Comparison of ENCODE assay signal across 9 cellular contexts in the genomic region with DNA sequence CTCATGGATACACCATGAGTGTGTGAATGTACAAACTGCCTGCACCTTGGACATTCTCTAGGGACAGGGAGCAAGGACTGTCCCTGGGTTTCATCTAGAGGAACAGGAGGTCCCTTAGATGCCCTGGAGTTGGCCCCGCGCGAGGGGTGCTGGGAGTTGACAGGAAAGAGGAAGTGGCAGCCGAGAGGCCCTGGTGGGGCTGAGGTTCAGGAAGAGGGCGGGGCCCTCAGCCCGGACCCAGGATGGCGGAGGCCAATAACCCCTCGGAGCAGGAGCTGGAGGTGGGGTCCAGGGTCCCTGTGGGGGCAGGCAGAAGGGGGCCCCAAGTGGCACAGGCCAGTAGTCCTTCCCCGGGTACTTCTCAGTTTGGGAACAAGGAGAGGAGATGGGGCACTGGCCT. TPM values are rescaled to one million over a fixed set of nuclear protein-coding genes. Genes with fewer than 3 reads are reported as not detected.
DNase-seq lines count a peak whose midpoint lies in the region; ATAC-seq and TF ChIP-seq lines count a peak whose summit lies in the region.
"Had no signal": no experiment of that assay in that cellular context is flagged by ENCODE, and none has a peak within 500 bp of the region (broad histone marks: within the 10 kb centered on the region; RNA-seq: fewer than 3 reads in every experiment).

No MANE protein-coding gene starts in this region.

- H3K4me3 Mint-ChIP-seq in neural crest cell, result no peak overlapping the region

- peak in 1 of 2 donors; percentile 49 for TF ChIP-seq EP300 in tibial nerve (IDR thresholded peaks at IDR 0.05)

- DNase-seq in activated CD4-positive, CD25-positive, alpha-beta regulatory T cell treated with anti-CD3 and anti-CD28 coated beads, Interleukin-2, amount 50 U/mL, for 72 hours, result peak; percentile 79
- peak; percentile 44 for DNase-seq in dermis blood vessel endothelial cell
- no peak for DNase-seq in neural crest cell (ENCODE audit: low read depth, low spot score)
- DNase-seq in tibial nerve (ENCODE audit: low spot score in 2 of 2), result peak; percentile 33 to 55
- DNase-seq in islet precursor cell, result no peak
- DNase-seq in iPS-NIHi7 (ENCODE audit: extremely low spot score), result no peak

- no peak for TF ChIP-seq POLR2A in tibial nerve (IDR thresholded peaks at IDR 0.05)

- H3K4me1 ChIP-seq in tibial nerve, result peaks cover 0 to 53% (median 27%) of the 10 kb centered on the region in 4 donors

- H3K4me3 ChIP-seq in tibial nerve, result peak overlapping the region in 3 of 4 donors; percentile 19 to 46 (median 33)

- no peaks in the 10 kb centered on the region for H3K9me3 Mint-ChIP-seq in neural crest cell

- no peaks in the 10 kb centered on the region for H3K27me3 Mint-ChIP-seq in neural crest cell (ENCODE audit: low read depth)

- peaks cover 10% of the 10 kb centered on the region for H3K4me1 Mint-ChIP-seq in neural crest cell

- H3K27ac Mint-ChIP-seq in neural crest cell (ENCODE audit: unreplicated experiment), result peak overlapping the region; percentile 71

- peaks cover 14% of the 10 kb centered on the region for H3K36me3 Mint-ChIP-seq in neural crest cell (ENCODE audit: low read depth)

- WGBS in tibial nerve, 2 donors, result 26 to 38% methylated on average over 9 of the region's 9 CpGs

- H3K27ac ChIP-seq in tibial nerve, result peak overlapping the region in 3 of 4 donors; percentile 20 to 72 (median 70)

- H3K9me3 ChIP-seq in tibial nerve, result no peaks in the 10 kb centered on the region

- ATAC-seq in GM18909 (IDR thresholded peaks at IDR 0.05; ENCODE audit: poor library complexity, unreplicated experiment), result peak; percentile 81
- ATAC-seq in HG03175 (IDR thresholded peaks at IDR 0.05; ENCODE audit: unreplicated experiment), result peak; percentile 76

- peaks cover 6 to 54% (median 14%) of the 10 kb centered on the region in 3 donors for H3K36me3 ChIP-seq in tibial nerve

- TF ChIP-seq CTCF in neural crest cell (conservative IDR thresholded peaks at IDR 0.05), result no peak
- no peak for TF ChIP-seq CTCF in tibial nerve (IDR thresholded peaks at IDR 0.05)

- no peaks in the 10 kb centered on the region for H3K27me3 ChIP-seq in tibial nerve

RNA-seq across cellular contexts. Expression of gene PKN1, which starts 6.9 kb away (rescaled TPM):
- total RNA-seq in dermis blood vessel endothelial cell, result 282 and 439 TPM in 2 replicates
- 118 and 126 TPM in 2 replicates for total RNA-seq in neural crest cell
- 100 to 1,000 TPM in 2 of 4 donors, 10 to 100 TPM in 2; 73.9 to 150 (median 118) TPM for total RNA-seq in tibial nerve

RNA-seq across cellular contexts. Expression of gene DDX39A, which starts 20.9 kb away (rescaled TPM):
- total RNA-seq in dermis blood vessel endothelial cell, result 104 and 123 TPM in 2 replicates
- total RNA-seq in neural crest cell, result 131 and 132 TPM in 2 replicates
- 100 to 1,000 TPM in 2 of 4 donors, 10 to 100 TPM in 2; 60.7 to 136 (median 92.6) TPM for total RNA-seq in tibial nerve

RNA-seq across cellular contexts. Expression of gene PTGER1, which starts 35.1 kb away (rescaled TPM):
- total RNA-seq in dermis blood vessel endothelial cell (0.17 and 0.42 TPM in 2 replicates), neural crest cell (0.27 and 0.40 TPM in 2 replicates), tibial nerve (1 to 10 TPM in 3 of 4 donors, under 1 TPM in 1; 0.90 to 5.9 (median 3.5) TPM)
- total RNA-seq: LHCN-M2 had no signal

RNA-seq across cellular contexts. Expression of gene GIPC1, which starts 55.9 kb away (rescaled TPM):
- total RNA-seq in dermis blood vessel endothelial cell (175 and 182 TPM in 2 replicates), neural crest cell (72.5 and 73.0 TPM in 2 replicates), tibial nerve (100 to 1,000 TPM in 3 of 4 donors, 10 to 100 TPM in 1; 61.8 to 122 (median 113) TPM)

RNA-seq across cellular contexts. Expression of gene ADGRE5, which starts 58.8 kb away (rescaled TPM):
- 5.3 and 12.7 TPM in 2 replicates for total RNA-seq in dermis blood vessel endothelial cell
- total RNA-seq in neural crest cell, result 0.91 and 1.4 TPM in 2 replicates
- 10 to 100 TPM; 22.0 to 40.9 (median 27.7) TPM for total RNA-seq in tibial nerve

Comparison
In these comparisons a context has a peak if more than half of its experiments do, and no peak if none do; other contexts are left out.
1. DNase-seq: peak in activated CD4-positive, CD25-positive, alpha-beta regulatory T cell treated with anti-CD3 and anti-CD28 coated beads, Interleukin-2, amount 50 U/mL, for 72 hours (single experiment), dermis blood vessel endothelial cell (single experiment) and tibial nerve (2 of 2); none in neural crest cell (single experiment), islet precursor cell (single experiment) and iPS-NIHi7 (single experiment).